Comparison of ENCODE assay signal across 9 cellular contexts in the genomic region with DNA sequence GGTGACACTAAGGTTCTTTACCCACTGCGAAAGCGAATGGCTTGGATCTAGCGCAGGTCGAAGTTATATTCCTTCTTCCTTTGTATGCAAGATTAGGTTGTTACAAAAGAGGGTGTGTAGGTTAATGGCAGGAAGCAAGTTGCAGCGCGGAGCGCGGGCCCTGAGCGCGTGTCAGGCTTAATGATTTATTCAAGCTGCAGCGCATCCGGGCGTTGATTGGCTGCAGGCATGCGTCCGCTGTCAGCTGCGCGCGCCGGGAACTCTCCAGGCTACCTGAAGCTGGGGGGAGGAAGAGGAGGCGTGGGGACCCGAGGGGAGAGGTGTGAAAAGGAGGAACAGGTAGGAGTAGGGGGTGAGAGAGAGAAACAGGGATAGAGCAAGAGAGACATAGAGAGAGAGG. TPM values are rescaled to one million over a fixed set of nuclear protein-coding genes. Genes with fewer than 3 reads are reported as not detected.
DNase-seq lines count a peak whose midpoint lies in the region; ATAC-seq and TF ChIP-seq lines count a peak whose summit lies in the region.
"Had no signal": no experiment of that assay in that cellular context is flagged by ENCODE, and none has a peak within 500 bp of the region (broad histone marks: within the 10 kb centered on the region; RNA-seq: fewer than 3 reads in every experiment).

No MANE protein-coding gene starts in this region.

- intact Hi-C loops in prostate gland (cut with DNase I), result no loop called here

- peaks cover 71% of the 10 kb centered on the region for H3K27me3 Mint-ChIP-seq in activated T-helper 17 cell treated with anti-CD3 and anti-CD28 coated beads, Interleukin-2, amount 50 U/mL, for 72 hours
- peaks cover 62 to 94% (median 81%) of the 10 kb centered on the region in 5 donors for H3K27me3 Mint-ChIP-seq in naive thymus-derived CD8-positive, alpha-beta T cell

- no peaks in the 10 kb centered on the region for H3K36me3 ChIP-seq in prostate gland

- peaks cover 45% of the 10 kb centered on the region for H3K27me3 ChIP-seq in prostate gland (replicated peaks; ENCODE audit: insufficient read depth)

- no peak overlapping the region for H3K27ac ChIP-seq in prostate gland

- peak; percentile 57 for ATAC-seq in HG03139 (IDR thresholded peaks at IDR 0.05; ENCODE audit: unreplicated experiment)
- ATAC-seq in activated T-helper 17 cell treated with anti-CD3 and anti-CD28 coated beads, Interleukin-2, amount 50 U/mL, for 72 hours (replicated peaks), result no peak
- peak; percentile 59 to 65 for ATAC-seq in naive thymus-derived CD8-positive, alpha-beta T cell

- no peak for TF ChIP-seq CTCF in GM12865 (IDR thresholded peaks at IDR 0.05; ENCODE audit: insufficient read depth, low read depth, low read length, missing control alignments)
- no peak for TF ChIP-seq CTCF in prostate gland (IDR thresholded peaks at IDR 0.05)

- H3K27ac Mint-ChIP-seq in activated T-helper 17 cell treated with anti-CD3 and anti-CD28 coated beads, Interleukin-2, amount 50 U/mL, for 72 hours, result no peak overlapping the region
- peak overlapping the region in 2 of 10 donors; percentile 28 to 54 for H3K27ac Mint-ChIP-seq in naive thymus-derived CD8-positive, alpha-beta T cell

- peak; percentile 33 for DNase-seq in GM12865 (ENCODE audit: low read depth)
- DNase-seq in naive thymus-derived CD8-positive, alpha-beta T cell, result peak in 1 of 10 donors; percentile 23
- no peak for DNase-seq in A172 (ENCODE audit: low spot score)
- DNase-seq in NCI-H2171 treated with DMSO at 0.1 percent for 48 hours (lab: John Stamatoyannopoulos, UW), result no peak
- no peak for DNase-seq in prostate gland (ENCODE audit: low spot score)
- DNase-seq in amniotic stem cell (lab: John Stamatoyannopoulos, UW), result no peak

- POLR2A ChIA-PET in naive thymus-derived CD8-positive, alpha-beta T cell (lab: Charles Lee), result no interaction called here

- H3K36me3 Mint-ChIP-seq in activated T-helper 17 cell treated with anti-CD3 and anti-CD28 coated beads, Interleukin-2, amount 50 U/mL, for 72 hours (ENCODE audit: low read depth), result no peaks in the 10 kb centered on the region
- peaks cover 0 to 22% (median 7%) of the 10 kb centered on the region in 3 donors for H3K36me3 Mint-ChIP-seq in naive thymus-derived CD8-positive, alpha-beta T cell

- H3K9me3 Mint-ChIP-seq in activated T-helper 17 cell treated with anti-CD3 and anti-CD28 coated beads, Interleukin-2, amount 50 U/mL, for 72 hours, result peaks cover 10% of the 10 kb centered on the region
- H3K9me3 Mint-ChIP-seq in naive thymus-derived CD8-positive, alpha-beta T cell, result peaks cover 0 to 19% (median 8%) of the 10 kb centered on the region in 9 donors

- WGBS in prostate gland, result 1% methylated on average over 21 of the region's 21 CpGs

- no peak for TF ChIP-seq POLR2A in prostate gland (IDR thresholded peaks at IDR 0.05)

- H3K4me3 ChIP-seq in GM12865 (ENCODE audit: low read depth, low read length) (peak overlapping the region; percentile 26), prostate gland (no peak overlapping the region)

- H3K9me3 ChIP-seq in prostate gland, result no peaks in the 10 kb centered on the region

- peaks cover 9% of the 10 kb centered on the region for H3K4me1 Mint-ChIP-seq in activated T-helper 17 cell treated with anti-CD3 and anti-CD28 coated beads, Interleukin-2, amount 50 U/mL, for 72 hours
- peaks cover 20 to 38% (median 26%) of the 10 kb centered on the region in 4 donors for H3K4me1 Mint-ChIP-seq in naive thymus-derived CD8-positive, alpha-beta T cell

- peak overlapping the region; percentile 54 for H3K4me3 Mint-ChIP-seq in activated T-helper 17 cell treated with anti-CD3 and anti-CD28 coated beads, Interleukin-2, amount 50 U/mL, for 72 hours
- H3K4me3 Mint-ChIP-seq in naive thymus-derived CD8-positive, alpha-beta T cell, result peak overlapping the region; percentile 68 to 93 (median 77)

- no peaks in the 10 kb centered on the region for H3K4me1 ChIP-seq in prostate gland (replicated peaks)

RNA-seq across cellular contexts. Expression of gene ASCL1, which starts 7.4 kb away (rescaled TPM):
- not detected for total RNA-seq in activated T-helper 17 cell treated with anti-CD3 and anti-CD28 coated beads, Interleukin-2, amount 50 U/mL, for 72 hours
- not detected for total RNA-seq in naive thymus-derived CD8-positive, alpha-beta T cell
- not detected for polyA plus RNA-seq in naive thymus-derived CD8-positive, alpha-beta T cell
- total RNA-seq in A172 (2014; rRNA removed; shearing (Covaris generic)), result not detected in 2 replicates
- total RNA-seq in prostate gland, result under 1 TPM; 0.34 to 0.50 TPM
- total RNA-seq: H4 had no signal

RNA-seq across cellular contexts. Expression of gene PAH, which starts 47.8 kb away (rescaled TPM):
- total RNA-seq in activated T-helper 17 cell treated with anti-CD3 and anti-CD28 coated beads, Interleukin-2, amount 50 U/mL, for 72 hours, result under 1 TPM in 1 of 2 donors, not detected in 1; 0.21 TPM
- under 1 TPM in 1 of 2 experiments, not detected in 1; 0.25 TPM for total RNA-seq in naive thymus-derived CD8-positive, alpha-beta T cell
- not detected for polyA plus RNA-seq in naive thymus-derived CD8-positive, alpha-beta T cell
- not detected in 2 replicates for total RNA-seq in A172 (2014; rRNA removed; shearing (Covaris generic))
- total RNA-seq in prostate gland, result 1 to 10 TPM in 1 of 2 donors, under 1 TPM in 1; 0.36 to 4.1 TPM
